In the genomic region with DNA sequence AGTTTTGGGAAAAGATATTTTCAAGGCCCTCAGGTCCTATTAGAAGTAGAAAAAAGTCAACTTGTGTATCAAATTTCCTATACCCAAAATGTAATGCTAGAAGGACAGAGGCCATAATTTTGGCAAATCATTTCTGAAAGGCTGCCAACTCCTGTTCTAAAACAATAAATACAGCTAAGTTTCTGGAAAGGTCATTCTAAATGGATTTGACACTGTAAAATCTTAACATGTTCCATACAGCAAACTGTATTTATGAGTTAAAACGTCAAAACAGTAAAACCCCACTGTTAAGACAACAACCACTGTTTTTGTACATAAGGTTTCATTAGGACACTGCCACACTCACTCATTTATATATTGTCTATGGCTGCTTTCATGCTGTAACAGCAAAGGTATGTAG, we compare ENCODE assay signal across 18 cellular contexts. TPM values are rescaled to one million over a fixed set of nuclear protein-coding genes. Genes with fewer than 3 reads are reported as not detected.
A peak's percentile ranks its signal among the peaks of the same experiment; 100 is the strongest.
DNase-seq lines count a peak whose midpoint lies in the region; ATAC-seq and TF ChIP-seq lines count a peak whose summit lies in the region.
"Had no signal": no experiment of that assay in that cellular context is flagged by ENCODE, and none has a peak within 500 bp of the region (broad histone marks: within the 10 kb centered on the region; RNA-seq: fewer than 3 reads in every experiment).

No MANE protein-coding gene starts in this region.

- H3K4me3 ChIP-seq in left ventricle myocardium inferior (no peak overlapping the region), right atrium auricular region (no peak overlapping the region), muscle layer of duodenum (ENCODE audit: low read depth in 1 of 2, low read length in 2 of 2) (no peak overlapping the region)
- H3K4me3 ChIP-seq: HAP-1, vagina had no signal

- H3K27ac ChIP-seq in left ventricle myocardium inferior (replicated peaks) (peak overlapping the region; percentile 37), right atrium auricular region (peak overlapping the region in 1 of 2 donors; percentile 27), muscle layer of duodenum (ENCODE audit: low read length) (peak overlapping the region; percentile 14)
- H3K27ac ChIP-seq: vagina had no signal

- ATAC-seq in effector memory CD8-positive, alpha-beta T cell (replicated peaks): no peak
- ATAC-seq in GM21786 (IDR thresholded peaks at IDR 0.05; ENCODE audit: unreplicated experiment): no peak
- ATAC-seq: activated CD4-positive, CD25-positive, alpha-beta regulatory T cell treated with anti-CD3 and anti-CD28 coated beads, Interleukin-2, amount 50 U/mL, for 24 hours had no signal

- H3K4me3 Mint-ChIP-seq in effector memory CD8-positive, alpha-beta T cell: no peak overlapping the region
- no peak overlapping the region for H3K4me3 Mint-ChIP-seq in CD14-positive monocyte
- H3K4me3 Mint-ChIP-seq: CD4-positive, alpha-beta memory T cell had no signal

- H3K9me3 ChIP-seq in left ventricle myocardium inferior (replicated peaks) (no peaks in the 10 kb centered on the region), right atrium auricular region (no peaks in the 10 kb centered on the region), muscle layer of duodenum (ENCODE audit: control insufficient read depth in 1 of 2, low read length in 2 of 2) (no peaks in the 10 kb centered on the region)
- H3K9me3 ChIP-seq: HAP-1, vagina had no signal

- H3K4me1 ChIP-seq in left ventricle myocardium inferior (peaks cover 68% of the 10 kb centered on the region), right atrium auricular region (peaks cover 0 to 24% of the 10 kb centered on the region in 2 donors), muscle layer of duodenum (ENCODE audit: control insufficient read depth in 1 of 2, insufficient read depth in 2 of 2, low read length in 2 of 2) (peaks cover 7 to 22% of the 10 kb centered on the region in 2 donors)
- H3K4me1 ChIP-seq: HAP-1 had no signal

- H3K27ac Mint-ChIP-seq in effector memory CD8-positive, alpha-beta T cell: peak overlapping the region; percentile 33 to 86
- no peak overlapping the region for H3K27ac Mint-ChIP-seq in CD14-positive monocyte

- H3K36me3 ChIP-seq in left ventricle myocardium inferior (peaks cover 79% of the 10 kb centered on the region), right atrium auricular region (peaks cover 37% of the 10 kb centered on the region), muscle layer of duodenum (ENCODE audit: control insufficient read depth in 1 of 2, insufficient read depth in 2 of 2, low read length in 2 of 2) (peaks cover 33 to 45% of the 10 kb centered on the region in 2 donors)

- H3K27me3 ChIP-seq in left ventricle myocardium inferior (ENCODE audit: low read depth) (no peaks in the 10 kb centered on the region), right atrium auricular region (no peaks in the 10 kb centered on the region), muscle layer of duodenum (ENCODE audit: low read depth, low read length) (no peaks in the 10 kb centered on the region)
- H3K27me3 ChIP-seq: vagina had no signal

- peaks cover 64% of the 10 kb centered on the region for H3K36me3 Mint-ChIP-seq in effector memory CD8-positive, alpha-beta T cell (ENCODE audit: insufficient read depth)
- H3K36me3 Mint-ChIP-seq in CD14-positive monocyte: peaks cover 72 to 82% of the 10 kb centered on the region in 2 donors

- no peaks in the 10 kb centered on the region for H3K9me3 Mint-ChIP-seq in effector memory CD8-positive, alpha-beta T cell
- no peaks in the 10 kb centered on the region for H3K9me3 Mint-ChIP-seq in CD14-positive monocyte

- H3K4me1 Mint-ChIP-seq in effector memory CD8-positive, alpha-beta T cell (ENCODE audit: low read depth in 2 of 2): peaks cover 8 to 12% of the 10 kb centered on the region in 2 donors
- H3K4me1 Mint-ChIP-seq in CD14-positive monocyte: no peaks in the 10 kb centered on the region

- no peak for TF ChIP-seq CTCF in left ventricle myocardium inferior (IDR thresholded peaks at IDR 0.05; ENCODE audit: borderline replicate concordance)
- TF ChIP-seq CTCF in right atrium auricular region (IDR thresholded peaks at IDR 0.05): no peak
- no peak for TF ChIP-seq CTCF in CD14-positive monocyte (IDR thresholded peaks at IDR 0.05)

- intact Hi-C loops in left ventricle myocardium inferior (cut with micrococcal nuclease): loop anchor here (10.0 kb wide), 2 partner anchors 185 to 645 kb away; a partner anchor contains a TSS
- intact Hi-C loops in CD14-positive monocyte (cut with micrococcal nuclease): loop anchor here in 1 of 2 donors (10.0 kb wide), 1 partner anchor 115 kb away; a partner anchor contains a TSS

- DNase-seq in left ventricle myocardium inferior: no peak
- no peak for DNase-seq in right atrium auricular region (ENCODE audit: low spot score)
- DNase-seq in effector memory CD8-positive, alpha-beta T cell: no peak
- no peak for DNase-seq in stimulated activated CD4-positive, alpha-beta T cell treated with anti-CD3 and anti-CD28 coated beads, Interleukin-2, amount 100 ng/mL, for 24 hours
- DNase-seq in CD14-positive monocyte (ENCODE audit: low spot score): no peak
- no peak for DNase-seq in NOMO-1 (lab: John Stamatoyannopoulos, UW; ENCODE audit: unreplicated experiment in 2 of 2)
- DNase-seq: activated gamma-delta T cell; anterior cingulate cortex; CD4-positive, alpha-beta memory T cell; DND-41; islet precursor cell; mesendoderm; SIG-M5 had no signal

- no peaks in the 10 kb centered on the region for H3K27me3 Mint-ChIP-seq in effector memory CD8-positive, alpha-beta T cell
- no peaks in the 10 kb centered on the region for H3K27me3 Mint-ChIP-seq in CD14-positive monocyte (ENCODE audit: low read depth in 3 of 3)
- H3K27me3 Mint-ChIP-seq: CD4-positive, alpha-beta memory T cell had no signal

RNA-seq across cellular contexts. Expression of a gene that starts 9.7 kb away (rescaled TPM):
- total RNA-seq in left ventricle myocardium inferior (84.8 TPM), right atrium auricular region (10 to 100 TPM; 32.0 to 40.1 TPM)
- 1 to 10 TPM; 1.9 to 9.6 TPM for polyA plus RNA-seq in CD14-positive monocyte

Comparison
In these comparisons a context has a peak if more than half of its experiments do, and no peak if none do; other contexts are left out.
1. H3K27ac Mint-ChIP-seq: peak in effector memory CD8-positive, alpha-beta T cell (2 of 2); none in CD14-positive monocyte (0 of 7).